Comparison of ENCODE assay signal across 25 cellular contexts in the genomic region with DNA sequence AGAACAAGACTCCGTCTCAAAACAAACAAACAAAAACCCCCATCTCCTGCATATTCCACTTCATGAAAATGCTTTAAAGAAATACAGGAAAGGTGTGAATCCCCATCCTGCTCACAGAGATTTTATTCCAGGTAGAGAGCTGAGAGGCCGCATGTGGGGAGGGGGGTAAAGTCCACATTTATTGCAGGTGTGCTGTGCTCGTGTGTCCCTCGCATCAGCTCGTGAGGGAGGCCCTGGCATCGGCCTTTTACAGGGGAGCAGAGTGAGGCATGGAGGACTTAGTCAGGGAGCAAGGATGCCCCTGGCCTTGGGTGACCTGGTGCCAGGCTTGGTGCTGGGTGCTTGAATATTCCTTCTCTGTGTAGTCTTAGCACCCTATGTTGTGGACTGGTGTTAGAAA.
DNase-seq lines count a peak whose midpoint lies in the region; ATAC-seq and TF ChIP-seq lines count a peak whose summit lies in the region.
"Had no signal": no experiment of that assay in that cellular context is flagged by ENCODE, and none has a peak within 500 bp of the region (broad histone marks: within the 10 kb centered on the region; RNA-seq: fewer than 3 reads in every experiment).

No MANE protein-coding gene starts in this region.

- BruUV-seq in OCI-LY7 (replicated peaks; lab: Mats Ljungman, UMichigan) = no TSS peak

- H3K27me3 ChIP-seq in hepatocyte = no peaks in the 10 kb centered on the region
- no peaks in the 10 kb centered on the region for H3K27me3 ChIP-seq in transverse colon
- H3K27me3 ChIP-seq in aorta (ENCODE audit: control insufficient read depth in 1 of 2, insufficient read depth in 2 of 2, low read length in 1 of 2) = no peaks in the 10 kb centered on the region
- H3K27me3 ChIP-seq: BE2C; BLaER1 treated with 17β-estradiol and CSF1 and Interleukin-3, amounts not matched to agents 10 nM and 100 nM had no signal

- no peak overlapping the region for H3K27ac ChIP-seq in OCI-LY7 (ENCODE audit: low read depth, low read length, poor library complexity, severe bottlenecking)
- H3K27ac ChIP-seq in hepatocyte = peak overlapping the region; percentile 80
- H3K27ac ChIP-seq in transverse colon = peak overlapping the region in 2 of 4 donors; percentile 21 to 48
- no peak overlapping the region for H3K27ac ChIP-seq in aorta (ENCODE audit: low read depth in 1 of 2, low read length in 2 of 2)
- H3K27ac ChIP-seq: A549; BLaER1 treated with 17β-estradiol and CSF1 and Interleukin-3, amounts not matched to agents 10 nM and 100 nM had no signal

- no peak for ATAC-seq in GM21360 (IDR thresholded peaks at IDR 0.05; ENCODE audit: unreplicated experiment)
- no peak for ATAC-seq in aorta (ENCODE audit: low FRiP score)
- ATAC-seq: GM12878, GM23338, HCT116 had no signal

- H3K79me2 ChIP-seq in OCI-LY7 (ENCODE audit: insufficient read depth, low read depth, low read length) (no peaks in the 10 kb centered on the region), hepatocyte (peaks cover 41% of the 10 kb centered on the region)

- H3K9me3 ChIP-seq in OCI-LY7 (ENCODE audit: low read length) (no peaks in the 10 kb centered on the region), hepatocyte (ENCODE audit: low read depth) (no peaks in the 10 kb centered on the region), transverse colon (no peaks in the 10 kb centered on the region), aorta (ENCODE audit: control insufficient read depth, low read length) (no peaks in the 10 kb centered on the region)
- H3K9me3 ChIP-seq: A549; BE2C; BLaER1 treated with 17β-estradiol and CSF1 and Interleukin-3, amounts not matched to agents 10 nM and 100 nM had no signal

- H3K9me3 Mint-ChIP-seq in nephron progenitor cell = no peaks in the 10 kb centered on the region
- H3K9me3 Mint-ChIP-seq: CD4-positive, alpha-beta T cell; CD8-positive, alpha-beta memory T cell; GM23338; H9 had no signal

- peak overlapping the region; percentile 63 for H3K4me2 ChIP-seq in OCI-LY7 (ENCODE audit: low read length)
- no peak overlapping the region for H3K4me2 ChIP-seq in hepatocyte
- H3K4me2 ChIP-seq: A549; BLaER1 treated with 17β-estradiol and CSF1 and Interleukin-3, amounts not matched to agents 10 nM and 100 nM; GM23338 had no signal

- POLR2A ChIA-PET in OCI-LY7 (lab: Charles Lee) = no interaction called here

- no peak for TF ChIP-seq POLR2A in transverse colon (IDR thresholded peaks at IDR 0.05)

- H3K36me3 ChIP-seq in OCI-LY7 (ENCODE audit: insufficient read depth, low read length) (no peaks in the 10 kb centered on the region), hepatocyte (replicated peaks; ENCODE audit: insufficient read depth, low read depth) (no peaks in the 10 kb centered on the region), transverse colon (peaks cover 0 to 4% (median 0%) of the 10 kb centered on the region in 4 donors), aorta (ENCODE audit: control insufficient read depth in 1 of 2, insufficient read depth in 2 of 2, low read length in 1 of 2) (no peaks in the 10 kb centered on the region)
- H3K36me3 ChIP-seq: BE2C; BLaER1 treated with 17β-estradiol and CSF1 and Interleukin-3, amounts not matched to agents 10 nM and 100 nM had no signal

- H3K4me3 ChIP-seq in OCI-LY7 (ENCODE audit: low read depth, low read length, poor library complexity, severe bottlenecking) (no peak overlapping the region), hepatocyte (no peak overlapping the region), transverse colon (no peak overlapping the region), aorta (ENCODE audit: low read length in 2 of 2) (no peak overlapping the region)
- H3K4me3 ChIP-seq: A549; BLaER1 treated with 17β-estradiol and CSF1 and Interleukin-3, amounts not matched to agents 10 nM and 100 nM; GM12878; GM23338 had no signal

- H3K4me3 Mint-ChIP-seq in nephron progenitor cell = no peak overlapping the region
- H3K4me3 Mint-ChIP-seq: CD14-positive monocyte; CD4-positive, alpha-beta T cell; CD8-positive, alpha-beta memory T cell; GM23338; H9 had no signal

- no peak for DNase-seq in OCI-LY7 (ENCODE audit: low spot score)
- DNase-seq in hepatocyte (ENCODE audit: low spot score) = peak; percentile 74
- DNase-seq in nephron progenitor cell = no peak
- DNase-seq in transverse colon = peak; percentile 66
- no peak for DNase-seq in kidney tubule cell (ENCODE audit: low spot score)
- DNase-seq in NK-92 (lab: John Stamatoyannopoulos, UW; ENCODE audit: unreplicated experiment) = no peak
- no peak for DNase-seq in aorta
- DNase-seq: 8988T; ACHN; AML-193; BE2C; CD4-positive, alpha-beta T cell; CD8-positive, alpha-beta memory T cell; DMS 273 treated with DMSO at 0.1 percent for 48 hours; DMS79; EL; GDM1; H9 had no signal

- peak overlapping the region; percentile 43 for H3K27ac Mint-ChIP-seq in nephron progenitor cell
- H3K27ac Mint-ChIP-seq: CD14-positive monocyte; CD4-positive, alpha-beta T cell; CD8-positive, alpha-beta memory T cell; GM23338; H9 had no signal

- CTCF ChIA-PET in OCI-LY7 (lab: Charles Lee; ENCODE audit: unreplicated experiment) = no interaction called here

- WGBS in hepatocyte (ENCODE audit: low lambda C conversion rate, missing lambda C conversion rate) = 82% methylated on average over 6 of the region's 6 CpGs
- WGBS in transverse colon (ENCODE audit: low coverage in 1 of 2), 2 donors = 47% methylated on average over 6 of the region's 6 CpGs; no CpG with 5 or more reads in 1 of the 2 donors
- WGBS in aorta, 2 donors = 91 to 93% methylated on average over 6 of the region's 6 CpGs

- no peaks in the 10 kb centered on the region for H4K20me1 ChIP-seq in OCI-LY7 (ENCODE audit: insufficient read depth, low read length)
- H4K20me1 ChIP-seq in hepatocyte (ENCODE audit: insufficient read depth, poor library complexity, severe bottlenecking) = no peaks in the 10 kb centered on the region
- H4K20me1 ChIP-seq: BLaER1 treated with 17β-estradiol and CSF1 and Interleukin-3, amounts not matched to agents 10 nM and 100 nM had no signal

- H3K9me2 ChIP-seq in OCI-LY7 (ENCODE audit: insufficient read depth, low read length) (no peaks in the 10 kb centered on the region), hepatocyte (replicated peaks; ENCODE audit: insufficient read depth) (no peaks in the 10 kb centered on the region)

- H3K27me3 Mint-ChIP-seq in nephron progenitor cell (ENCODE audit: low read depth, poor library complexity) = peaks cover 4% of the 10 kb centered on the region

- no peaks in the 10 kb centered on the region for H3K36me3 Mint-ChIP-seq in nephron progenitor cell (ENCODE audit: low read depth)
- H3K36me3 Mint-ChIP-seq: CD14-positive monocyte; CD8-positive, alpha-beta memory T cell had no signal

- intact Hi-C loops in OCI-LY7 (cut with micrococcal nuclease; ENCODE audit: unreplicated experiment) = no loop called here
- intact Hi-C loops in transverse colon (cut with DNase I; ENCODE audit: low total_unique reads) = no loop called here
- intact Hi-C loops in aorta (cut with DNase I) = no loop called here

- no peaks in the 10 kb centered on the region for H3K4me1 Mint-ChIP-seq in nephron progenitor cell
- H3K4me1 Mint-ChIP-seq: CD14-positive monocyte; CD8-positive, alpha-beta memory T cell had no signal

- TF ChIP-seq CTCF in OCI-LY7 (conservative IDR thresholded peaks at IDR 0.05; ENCODE audit: low read length) (no peak), hepatocyte (IDR thresholded peaks at IDR 0.05; ENCODE audit: poor library complexity) (no peak), nephron progenitor cell (IDR thresholded peaks at IDR 0.05) (no peak), transverse colon (IDR thresholded peaks at IDR 0.05) (no peak)

- in situ Hi-C loops in transverse colon (cut with MboI; ENCODE audit: low pct_ligation_motif_present in 1 of 4, low pct_unique_long_range_greater_than_20kb in 1 of 4, low sequenced_read_pairs in 3 of 4) = no loop called here

- no peak overlapping the region for H2AFZ ChIP-seq in OCI-LY7 (ENCODE audit: low read length)
- H2AFZ ChIP-seq in hepatocyte = no peak overlapping the region
- H2AFZ ChIP-seq: GM23338 had no signal

- peaks cover 53% of the 10 kb centered on the region for H3K4me1 ChIP-seq in OCI-LY7 (ENCODE audit: insufficient read depth, low read length, poor library complexity, severe bottlenecking)
- peaks cover 13% of the 10 kb centered on the region for H3K4me1 ChIP-seq in hepatocyte (ENCODE audit: insufficient read depth)
- peaks cover 0 to 18% (median 8%) of the 10 kb centered on the region in 4 donors for H3K4me1 ChIP-seq in transverse colon
- peaks cover 2 to 9% of the 10 kb centered on the region in 2 donors for H3K4me1 ChIP-seq in aorta (ENCODE audit: control insufficient read depth in 1 of 2, insufficient read depth in 2 of 2, low read length in 2 of 2)
- H3K4me1 ChIP-seq: A549, BE2C had no signal

- TF ChIP-seq EP300 in transverse colon (IDR thresholded peaks at IDR 0.05; ENCODE audit: low read depth) = no peak

Comparison
In these comparisons a context has a peak if more than half of its experiments do, and no peak if none do; other contexts are left out.
1. DNase-seq: peak in hepatocyte (single experiment) and transverse colon (single experiment); none in OCI-LY7 (single experiment), nephron progenitor cell (single experiment), kidney tubule cell (single experiment), NK-92 (single experiment) and aorta (0 of 2).